27 cellular contexts compared by ENCODE assay signal in the genomic region with DNA sequence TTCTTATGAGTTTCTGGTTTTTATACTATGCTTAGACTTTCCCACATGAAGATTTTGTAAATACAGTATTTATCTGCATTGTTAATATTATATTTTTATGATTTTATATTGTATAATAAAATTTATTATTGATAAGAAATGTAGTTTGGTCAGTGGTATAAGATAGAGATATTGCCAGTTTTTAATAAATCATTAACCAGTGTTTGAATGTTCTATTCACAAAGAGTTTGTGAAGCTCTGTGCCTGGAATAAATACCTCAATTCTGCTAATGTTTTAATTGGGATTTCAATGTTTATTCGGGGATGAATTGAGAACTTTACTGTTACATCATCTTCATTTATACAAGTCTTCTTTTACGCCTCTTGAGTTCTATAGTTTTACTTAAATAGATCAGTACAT.
"Had no signal": no experiment of that assay in that cellular context is flagged by ENCODE, and none has a peak within 500 bp of the region (broad histone marks: within the 10 kb centered on the region; RNA-seq: fewer than 3 reads in every experiment).

No MANE protein-coding gene starts in this region.

- H3K27me3 ChIP-seq: adrenal gland, SJCRH30 had no signal

- DNase-seq: activated CD4-positive, alpha-beta T cell treated with anti-CD3 and anti-CD28 coated beads for 48 hours; activated CD4-positive, alpha-beta T cell treated with anti-CD3 and anti-CD28 coated beads, Interleukin-2, amount 50 U/mL, for 4 hours; activated CD4-positive, CD25-positive, alpha-beta regulatory T cell treated with anti-CD3 and anti-CD28 coated beads, Interleukin-2, amount 50 U/mL, for 72 hours; activated CD8-positive, alpha-beta memory T cell treated with anti-CD3 and anti-CD28 coated beads, Interleukin-2, amount 50 U/mL, for 48 hours; activated CD8-positive, alpha-beta T cell treated with anti-CD3 and anti-CD28 coated beads, Interleukin-2, amount 10 ng/mL, durations not matched to agents 7 days and 5 days; activated naive CD4-positive, alpha-beta T cell treated with anti-CD3 and anti-CD28 coated beads, Interleukin-2, amount 50 U/mL, for 16 hours; activated naive CD8-positive, alpha-beta T cell treated with anti-CD3 and anti-CD28 coated beads, Interleukin-2, amount 10 ng/mL, durations not matched to agents 7 days and 5 days; activated T-cell treated with anti-CD3 and anti-CD28 coated beads, Interleukin-2, amount 50 U/mL, for 1 hour; adrenal gland; anterior cingulate cortex; caudate nucleus; MM.1S; NCI-H1105; NCI-H1436; NCI-H1694 treated with DMSO at 0.1 percent for 48 hours; NCI-H2029 treated with DMSO at 0.1 percent for 48 hours; NCI-H510A treated with DMSO at 0.1 percent for 48 hours; NCI-H69; NK-92 treated with Interleukin-12 subunit alpha and Interleukin-12 subunit beta, amount 100 ng/mL, for 24 hours; OCI-M1; Right ventricle myocardium superior; SJCRH30; SK-N-SH; T-helper 1 cell had no signal

- H3K27ac Mint-ChIP-seq: activated CD8-positive, alpha-beta T cell treated with anti-CD3 and anti-CD28 coated beads, Interleukin-2, amount 10 ng/mL, durations not matched to agents 7 days and 5 days; activated naive CD8-positive, alpha-beta T cell treated with anti-CD3 and anti-CD28 coated beads, Interleukin-2, amount 10 ng/mL, durations not matched to agents 7 days and 5 days; WTC11 had no signal

- H3K9me3 ChIP-seq: adrenal gland, SJCRH30, SK-N-SH had no signal

- H3K4me3 ChIP-seq: adrenal gland, SJCRH30 had no signal

- H3K9me3 Mint-ChIP-seq: activated naive CD8-positive, alpha-beta T cell treated with anti-CD3 and anti-CD28 coated beads, Interleukin-2, amount 10 ng/mL, durations not matched to agents 7 days and 5 days; WTC11 had no signal

- H3K4me3 Mint-ChIP-seq: activated CD8-positive, alpha-beta T cell treated with anti-CD3 and anti-CD28 coated beads, Interleukin-2, amount 10 ng/mL, durations not matched to agents 7 days and 5 days; activated naive CD8-positive, alpha-beta T cell treated with anti-CD3 and anti-CD28 coated beads, Interleukin-2, amount 10 ng/mL, durations not matched to agents 7 days and 5 days; WTC11 had no signal

- H3K36me3 ChIP-seq: adrenal gland had no signal

- ATAC-seq: activated CD8-positive, alpha-beta T cell treated with anti-CD3 and anti-CD28 coated beads, Interleukin-2, amount 10 ng/mL, durations not matched to agents 7 days and 5 days; Panc1; WTC11 had no signal

- H3K36me3 Mint-ChIP-seq: WTC11 had no signal

- H3K27me3 Mint-ChIP-seq: activated naive CD8-positive, alpha-beta T cell treated with anti-CD3 and anti-CD28 coated beads, Interleukin-2, amount 10 ng/mL, durations not matched to agents 7 days and 5 days had no signal

- H3K27ac ChIP-seq: adrenal gland, RWPE1, SJCRH30 had no signal
